In the genomic region with DNA sequence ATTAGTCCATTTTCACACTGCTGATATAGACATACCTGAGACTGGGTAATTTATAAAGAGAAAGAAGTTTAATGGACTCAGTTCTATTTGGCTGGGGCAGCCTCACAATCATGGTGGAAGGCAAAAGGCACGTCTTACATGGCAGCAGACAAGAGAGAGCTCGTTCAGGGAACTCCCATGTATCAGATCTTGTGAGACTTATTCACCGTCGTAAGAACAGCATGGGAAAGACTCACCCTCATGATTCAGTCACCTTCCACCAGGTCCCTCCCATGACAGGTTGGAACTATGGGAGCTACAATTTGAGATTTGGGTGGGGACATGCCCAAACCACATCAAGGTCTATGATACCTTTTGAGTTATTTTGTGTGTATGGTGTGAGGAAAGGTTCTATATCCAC, we compare ENCODE assay signal across 28 cellular contexts.
"Had no signal": no experiment of that assay in that cellular context is flagged by ENCODE, and none has a peak within 500 bp of the region (broad histone marks: within the 10 kb centered on the region; RNA-seq: fewer than 3 reads in every experiment).

No MANE protein-coding gene starts in this region.

- H3K4me3 ChIP-seq: SJCRH30 had no signal

- ATAC-seq: activated CD8-positive, alpha-beta T cell treated with anti-CD3 and anti-CD28 coated beads for 36 hours; activated naive CD4-positive, alpha-beta T cell treated with anti-CD3 and anti-CD28 coated beads, Interleukin-2, amount 50 U/mL, for 72 hours; activated naive CD8-positive, alpha-beta T cell treated with anti-CD3 and anti-CD28 coated beads, Interleukin-2, amount 50 U/mL, for 24 hours; Panc1 had no signal

- H3K27ac ChIP-seq: SJCRH30, VCaP had no signal

- H3K27ac Mint-ChIP-seq: activated CD8-positive, alpha-beta T cell treated with anti-CD3 and anti-CD28 coated beads for 36 hours; activated naive CD4-positive, alpha-beta T cell treated with anti-CD3 and anti-CD28 coated beads, Interleukin-2, amount 50 U/mL, for 72 hours; activated naive CD8-positive, alpha-beta T cell treated with anti-CD3 and anti-CD28 coated beads, Interleukin-2, amount 50 U/mL, for 24 hours; activated T-cell treated with anti-CD3 and anti-CD28 coated beads, Interleukin-2, amount 50 U/mL, for 24 hours; activated T-helper 1 cell treated with anti-CD3 and anti-CD28 coated beads, Interleukin-12 subunit alpha, Interleukin-12 subunit beta, Interleukin-2, Interleukin-4 antibody, amounts not matched to agents 30 ng/mL and 10 ng/mL and 1 ng/mL, durations not matched to agents 14 hours and 24 hours and 36 hours; brain had no signal

- H3K4me3 Mint-ChIP-seq: activated CD8-positive, alpha-beta T cell treated with anti-CD3 and anti-CD28 coated beads for 36 hours; activated naive CD8-positive, alpha-beta T cell treated with anti-CD3 and anti-CD28 coated beads, Interleukin-2, amount 50 U/mL, for 24 hours; activated T-cell treated with anti-CD3 and anti-CD28 coated beads, Interleukin-2, amount 50 U/mL, for 24 hours; activated T-helper 1 cell treated with anti-CD3 and anti-CD28 coated beads, Interleukin-12 subunit alpha, Interleukin-12 subunit beta, Interleukin-2, Interleukin-4 antibody, amounts not matched to agents 30 ng/mL and 10 ng/mL and 1 ng/mL, durations not matched to agents 14 hours and 24 hours and 36 hours; brain had no signal

- H3K4me2 ChIP-seq: SK-N-SH had no signal

- FAIRE-seq: astrocyte had no signal

- DNase-seq: activated CD4-positive, CD25-positive, alpha-beta regulatory T cell; activated CD8-positive, alpha-beta T cell treated with anti-CD3 and anti-CD28 coated beads for 36 hours; activated effector memory CD4-positive, alpha-beta T cell treated with Interleukin-2 at 50 U/mL for 16 hours; activated naive CD4-positive, alpha-beta T cell; activated naive CD8-positive, alpha-beta T cell treated with anti-CD3 and anti-CD28 coated beads, Interleukin-2, amount 50 U/mL, for 24 hours; activated T-cell treated with anti-CD3 and anti-CD28 coated beads, Interleukin-2, amount 50 U/mL, for 24 hours; amygdala; caudate nucleus; Kasumi-1; KBM-7; NCI-H1048; NCI-H146; NCI-H187 treated with DMSO at 0.1 percent for 48 hours; NCI-H2171; NCI-H226; NCI-H526; NCI-H82; Right ventricle myocardium superior; RPMI8226; SJCRH30; SK-N-SH; T-helper 1 cell had no signal

- H3K27me3 ChIP-seq: SJCRH30 had no signal

- H3K36me3 ChIP-seq: SJCRH30 had no signal

- H3K36me3 Mint-ChIP-seq: brain had no signal
